ENCODE assay signal across 8 cellular contexts in the genomic region with DNA sequence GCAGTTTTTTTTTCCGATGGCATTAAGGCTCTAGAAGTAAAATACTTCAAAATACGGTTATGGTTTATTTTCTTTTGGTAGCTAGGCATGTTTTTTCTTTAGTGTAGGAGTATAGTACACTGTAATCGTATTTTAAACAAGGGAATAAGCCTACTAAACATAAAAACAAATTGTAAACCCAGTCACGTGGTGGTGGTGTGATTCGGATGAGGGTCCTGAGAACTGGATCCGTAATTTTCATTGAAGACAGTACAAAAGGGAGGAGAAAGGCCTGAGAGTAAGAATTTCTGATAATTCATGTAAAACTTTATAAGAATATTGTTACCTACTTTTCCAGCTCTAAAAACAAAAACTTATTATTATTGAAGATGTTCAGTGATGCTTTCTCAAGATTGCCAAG. TPM values are rescaled to one million over a fixed set of nuclear protein-coding genes. Genes with fewer than 3 reads are reported as not detected.
DNase-seq lines count a peak whose midpoint lies in the region; TF ChIP-seq lines count a peak whose summit lies in the region.

No MANE protein-coding gene starts in this region.

- TF ChIP-seq CTCF in GM12865 (IDR thresholded peaks at IDR 0.05; ENCODE audit: insufficient read depth, low read depth, low read length, missing control alignments) (no peak), SU-DHL-6 (IDR thresholded peaks at IDR 0.05; ENCODE audit: insufficient read depth, low read length, poor library complexity, severe bottlenecking) (no peak), foreskin fibroblast (IDR thresholded peaks at IDR 0.05; ENCODE audit: low read depth, low read length) (no peak), sigmoid colon (IDR thresholded peaks at IDR 0.05) (no peak)

- no peaks in the 10 kb centered on the region for H3K9me2 ChIP-seq in SU-DHL-6 (replicated peaks; ENCODE audit: insufficient read depth, low read length)

- no peak overlapping the region for H2AFZ ChIP-seq in SU-DHL-6 (ENCODE audit: low read depth, low read length, severe bottlenecking)

- 0 to 1% methylated on average over 6 of the region's 6 CpGs for WGBS in sigmoid colon, 2 donors

- no peak for TF ChIP-seq EP300 in sigmoid colon (IDR thresholded peaks at IDR 0.05)

- H3K9ac ChIP-seq in SU-DHL-6 (ENCODE audit: low read length): peak overlapping the region; percentile 99

- peak overlapping the region; percentile 76 for H3K27ac ChIP-seq in SU-DHL-6 (ENCODE audit: low read depth, low read length)
- peak overlapping the region; percentile 91 to 100 (median 98) for H3K27ac ChIP-seq in sigmoid colon

- no peak for TF ChIP-seq POLR2A in sigmoid colon (IDR thresholded peaks at IDR 0.05)

- peaks cover 0 to 69% (median 61%) of the 10 kb centered on the region in 4 donors for H3K4me1 ChIP-seq in sigmoid colon

- H3F3A ChIP-seq in SU-DHL-6 (ENCODE audit: insufficient read depth): peaks cover 25% of the 10 kb centered on the region

- H3K9me3 ChIP-seq in SU-DHL-6 (ENCODE audit: insufficient read depth, low read length): no peaks in the 10 kb centered on the region
- H3K9me3 ChIP-seq in sigmoid colon: no peaks in the 10 kb centered on the region

- H3K4me3 ChIP-seq in GM12865 (ENCODE audit: low read depth, low read length): peak overlapping the region; percentile 82
- H3K4me3 ChIP-seq in SU-DHL-6 (ENCODE audit: insufficient read depth, low read length, poor library complexity, severe bottlenecking): peak overlapping the region; percentile 97
- H3K4me3 ChIP-seq in foreskin fibroblast (ENCODE audit: low read depth in 1 of 2, low read length in 2 of 2): peak overlapping the region; percentile 86 to 93
- peak overlapping the region; percentile 72 to 98 (median 87) for H3K4me3 ChIP-seq in sigmoid colon

- H3K36me3 ChIP-seq in SU-DHL-6 (ENCODE audit: low read length) (peaks cover 42% of the 10 kb centered on the region), sigmoid colon (peaks cover 0 to 3% (median under 1%) of the 10 kb centered on the region in 4 donors)

- peaks cover 56% of the 10 kb centered on the region for H4K20me1 ChIP-seq in SU-DHL-6 (ENCODE audit: low read depth, low read length)

- H3K27me3 ChIP-seq in SU-DHL-6 (ENCODE audit: low read length) (no peaks in the 10 kb centered on the region), sigmoid colon (no peaks in the 10 kb centered on the region)

- intact Hi-C loops in sigmoid colon (cut with DNase I): loop anchor here (2.0 to 10.0 kb wide), 4 partner anchors 71 to 483 kb away; partner anchors contain the start of genes HERC4 and RUFY2

- DNase-seq in GM12865 (ENCODE audit: low read depth): no peak
- no peak for DNase-seq in foreskin fibroblast
- DNase-seq in sigmoid colon: no peak
- no peak for DNase-seq in middle frontal gyrus (ENCODE audit: extremely low spot score, low spot score)
- DNase-seq in NCI-H2227 (lab: John Stamatoyannopoulos, UW; ENCODE audit: unreplicated experiment): no peak
- DNase-seq in cerebellum (ENCODE audit: low spot score): no peak
- DNase-seq in NCI-H1105 (lab: John Stamatoyannopoulos, UW): no peak

- peak overlapping the region; percentile 95 for H3K4me2 ChIP-seq in SU-DHL-6 (ENCODE audit: low read depth, low read length, poor library complexity, severe bottlenecking)

- peaks cover 66% of the 10 kb centered on the region for H3K79me2 ChIP-seq in SU-DHL-6 (ENCODE audit: insufficient read depth, low read length)

RNA-seq across cellular contexts. Expression of gene PBLD, which starts 0.7 kb away (rescaled TPM):
- total RNA-seq in sigmoid colon (10 to 100 TPM in 1 of 4 donors, 1 to 10 TPM in 3; 4.6 to 10.7 (median 7.0) TPM), cerebellum (12.8 TPM)
- polyA plus RNA-seq in sigmoid colon: 10 to 100 TPM; 19.4 to 83.7 (median 61.9) TPM

RNA-seq across cellular contexts. Expression of gene HNRNPH3, which starts 1.6 kb away (rescaled TPM):
- total RNA-seq in sigmoid colon (10 to 100 TPM; 50.7 to 68.3 (median 57.4) TPM), cerebellum (68.9 TPM)
- polyA plus RNA-seq in sigmoid colon: 100 to 1,000 TPM in 2 of 3 donors, 10 to 100 TPM in 1; 95.3 to 148 (median 117) TPM
